ENCODE assay signal across 1 cellular context in genomic region chr1:231998791-231999190, GRCh38.
TF ChIP-seq lines count a peak whose summit lies in the region.

No MANE protein-coding gene starts in this region.

TF ChIP-seq in HepG2, 621 proteins besides CTCF, POLR2A, EP300 and RAD21 (continued from another document):
- TF ChIP-seq, protein P1, sequence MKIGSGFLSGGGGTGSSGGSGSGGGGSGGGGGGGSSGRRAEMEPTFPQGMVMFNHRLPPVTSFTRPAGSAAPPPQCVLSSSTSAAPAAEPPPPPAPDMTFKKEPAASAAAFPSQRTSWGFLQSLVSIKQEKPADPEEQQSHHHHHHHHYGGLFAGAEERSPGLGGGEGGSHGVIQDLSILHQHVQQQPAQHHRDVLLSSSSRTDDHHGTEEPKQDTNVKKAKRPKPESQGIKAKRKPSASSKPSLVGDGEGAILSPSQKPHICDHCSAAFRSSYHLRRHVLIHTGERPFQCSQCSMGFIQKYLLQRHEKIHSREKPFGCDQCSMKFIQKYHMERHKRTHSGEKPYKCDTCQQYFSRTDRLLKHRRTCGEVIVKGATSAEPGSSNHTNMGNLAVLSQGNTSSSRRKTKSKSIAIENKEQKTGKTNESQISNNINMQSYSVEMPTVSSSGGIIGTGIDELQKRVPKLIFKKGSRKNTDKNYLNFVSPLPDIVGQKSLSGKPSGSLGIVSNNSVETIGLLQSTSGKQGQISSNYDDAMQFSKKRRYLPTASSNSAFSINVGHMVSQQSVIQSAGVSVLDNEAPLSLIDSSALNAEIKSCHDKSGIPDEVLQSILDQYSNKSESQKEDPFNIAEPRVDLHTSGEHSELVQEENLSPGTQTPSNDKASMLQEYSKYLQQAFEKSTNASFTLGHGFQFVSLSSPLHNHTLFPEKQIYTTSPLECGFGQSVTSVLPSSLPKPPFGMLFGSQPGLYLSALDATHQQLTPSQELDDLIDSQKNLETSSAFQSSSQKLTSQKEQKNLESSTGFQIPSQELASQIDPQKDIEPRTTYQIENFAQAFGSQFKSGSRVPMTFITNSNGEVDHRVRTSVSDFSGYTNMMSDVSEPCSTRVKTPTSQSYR (CRISPR knock-in tag; IDR thresholded peaks at IDR 0.05; ENCODE audit: borderline replicate concordance): no peak
- peak; percentile 42 to 79; a peak in 3 of 4 replicates for TF ChIP-seq MAFK (conservative IDR thresholded peaks at IDR 0.05 in 1 of 2, IDR thresholded peaks at IDR 0.05 in 1 of 2; ENCODE audit: low read length in 2 of 2)
